ENCODE assay signal across 7 cellular contexts in the genomic region with DNA sequence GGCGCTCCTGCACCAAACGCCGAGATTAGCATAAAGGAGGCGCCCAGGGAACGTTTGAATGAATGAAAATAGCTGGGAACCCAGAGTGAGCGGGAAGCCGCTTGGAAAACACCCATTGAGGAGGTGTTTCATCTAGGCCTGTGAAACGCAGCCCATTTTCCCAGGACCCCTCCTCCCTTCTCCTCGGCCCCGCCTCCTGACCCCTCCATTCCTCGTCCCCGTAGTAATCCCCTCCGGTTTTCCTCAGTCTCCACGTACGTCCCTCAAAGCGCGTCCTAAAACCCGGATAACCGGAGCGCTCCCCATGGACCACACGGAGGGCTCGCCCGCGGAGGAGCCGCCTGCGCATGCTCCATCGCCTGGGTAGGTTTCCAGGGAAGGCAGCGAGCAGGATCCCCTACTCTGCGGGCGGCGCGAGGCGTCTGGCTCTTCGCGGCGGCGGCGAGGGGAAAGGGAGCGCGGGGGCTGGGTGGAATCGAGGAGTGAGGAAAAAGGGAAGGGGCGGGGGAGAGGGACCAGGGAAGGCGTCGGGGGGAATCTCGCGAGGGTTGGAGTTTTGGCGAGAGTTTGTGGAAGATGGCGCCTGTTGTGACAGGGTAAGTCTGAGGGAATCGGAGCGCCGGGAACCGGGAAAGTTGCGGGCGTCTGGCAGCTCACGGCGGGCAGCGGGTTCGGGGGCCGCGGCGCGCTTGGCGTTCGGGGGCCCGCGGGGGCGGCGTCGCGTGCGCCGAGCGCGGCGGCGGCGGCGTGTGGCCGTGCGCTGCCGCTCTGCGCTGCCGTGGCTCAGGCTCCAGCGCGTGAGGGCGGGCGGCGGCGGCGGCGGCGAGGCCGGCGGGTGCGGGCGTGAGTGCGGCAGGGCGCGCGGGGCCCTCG. TPM values are rescaled to one million over a fixed set of nuclear protein-coding genes. Genes with fewer than 3 reads are reported as not detected.
A peak's percentile ranks its signal among the peaks of the same experiment; 100 is the strongest.
DNase-seq lines count a peak whose midpoint lies in the region; ATAC-seq and TF ChIP-seq lines count a peak whose summit lies in the region.

RBPJ (plus strand) TSS at position 562 of the 873 bp plus-strand sequence; CDS start at position 577, 15 bp downstream.

- H3K9me3 ChIP-seq in mammary epithelial cell (replicated peaks; ENCODE audit: insufficient read depth, low read length), result peaks cover 3% of the 10 kb centered on the region
- peaks cover 8% of the 10 kb centered on the region; the same call in 1 of the 2 replicates for H3K9me3 ChIP-seq in iPS-20b (ENCODE audit: insufficient read depth, low read depth, low read length)

- intact Hi-C loops in mammary epithelial cell (cut with micrococcal nuclease), result loop anchor here (1.0 to 10.0 kb wide), 3 partner anchors 332 to 544 kb away; partner anchors contain the start of gene STIM2

- peak within 1 kb of the TSS; percentile 99 for H3K4me2 ChIP-seq in mammary epithelial cell (ENCODE audit: insufficient read depth, low read depth, low read length)

- H3K27me3 ChIP-seq in mammary epithelial cell (ENCODE audit: insufficient read depth, low read length) (no peaks in the 10 kb centered on the region), iPS-20b (ENCODE audit: insufficient read depth, low read length) (no peaks in the 10 kb centered on the region)

- BruUV-seq in mammary epithelial cell (replicated peaks; lab: Mats Ljungman, UMichigan), result no TSS peak

- peak within 1 kb of the TSS; percentile 97 for H2AFZ ChIP-seq in mammary epithelial cell (ENCODE audit: low read depth, low read length)

- peak within 1 kb of the TSS; percentile 79 for H3K27ac ChIP-seq in mammary epithelial cell (ENCODE audit: insufficient read depth, low read depth, low read length)
- peak within 1 kb of the TSS; percentile 99 for H3K27ac ChIP-seq in iPS-20b (ENCODE audit: low read length)
- peak within 1 kb of the TSS; percentile 73 to 98 (median 93) for H3K27ac ChIP-seq in skin epidermis

- CTCF ChIA-PET in mammary epithelial cell (lab: Charles Lee; ENCODE audit: low non-redundant PET), result no interaction called here

- DNase-seq in NCI-H226, result peak; percentile 92
- peak; percentile 96 for DNase-seq in mammary epithelial cell

- no peaks in the 10 kb centered on the region for H3K36me3 ChIP-seq in mammary epithelial cell (ENCODE audit: insufficient read depth, low read length)
- H3K36me3 ChIP-seq in iPS-20b (ENCODE audit: insufficient read depth, low read depth, low read length), result no peaks in the 10 kb centered on the region

- dilution Hi-C loops in mammary epithelial cell (cut with HindIII; ENCODE audit: low sequenced_read_pairs), result no loop called here

- no peak for TF ChIP-seq CTCF in WI38 (IDR thresholded peaks at IDR 0.05; ENCODE audit: low read depth, low read length)
- no peak for TF ChIP-seq CTCF in mammary epithelial cell (conservative IDR thresholded peaks at IDR 0.05 in 1 of 2, IDR thresholded peaks at IDR 0.05 in 1 of 2; ENCODE audit: extremely low read depth in 1 of 2, insufficient read depth in 1 of 2, low read depth in 1 of 2, low read length in 2 of 2)

- H3K4me1 ChIP-seq in mammary epithelial cell (ENCODE audit: insufficient read depth, low read length) (peaks cover 15% of the 10 kb centered on the region), iPS-20b (ENCODE audit: insufficient read depth, low read length) (peaks cover 20% of the 10 kb centered on the region; the same call in 1 of the 2 replicates)

- H4K20me1 ChIP-seq in mammary epithelial cell (ENCODE audit: insufficient read depth, low read length), result no peaks in the 10 kb centered on the region

- in situ Hi-C loops in mammary epithelial cell (cut with MboI; ENCODE audit: low sequenced_read_pairs in 2 of 2), result loop anchor here in 1 of 2 donors (5.0 to 10.0 kb wide), 3 partner anchors 74 to 326 kb away; no protein-coding TSS in a partner anchor

- WGBS in mammary epithelial cell (ENCODE audit: low coverage, missing lambda C conversion rate), result 3% methylated on average over 15 of the region's 101 CpGs

- peak within 1 kb of the TSS; percentile 97 for H3K4me3 ChIP-seq in WI38 (ENCODE audit: low read depth, low read length)
- H3K4me3 ChIP-seq in mammary epithelial cell (replicated peaks in 1 of 3; ENCODE audit: insufficient read depth in 1 of 3, low read depth in 2 of 3, low read length in 3 of 3), result peak within 1 kb of the TSS; percentile 68 to 90 (median 86)
- peak within 1 kb of the TSS; percentile 98 for H3K4me3 ChIP-seq in iPS-20b (ENCODE audit: low read length)
- H3K4me3 ChIP-seq in skin epidermis, result peak within 1 kb of the TSS; percentile 57 to 86 (median 73)

- H3K79me2 ChIP-seq in mammary epithelial cell (ENCODE audit: insufficient read depth, low read length), result peaks cover 46% of the 10 kb centered on the region

- ATAC-seq in GM18517 (IDR thresholded peaks at IDR 0.05; ENCODE audit: unreplicated experiment) (peak; percentile 3), HG03108 (IDR thresholded peaks at IDR 0.05; ENCODE audit: unreplicated experiment) (peak; percentile 15)

- H3K9ac ChIP-seq in mammary epithelial cell (ENCODE audit: insufficient read depth, low read length), result peak within 1 kb of the TSS; percentile 93
- H3K9ac ChIP-seq in iPS-20b (ENCODE audit: low read depth, low read length), result peak within 1 kb of the TSS; percentile 96

RNA-seq across cellular contexts. Expression of gene RBPJ, which starts in this region (rescaled TPM):
- total RNA-seq in mammary epithelial cell, result 10 to 100 TPM; 26.8 to 35.3 TPM
- polyA plus RNA-seq in mammary epithelial cell, result 29.5 TPM
- polyA minus RNA-seq in mammary epithelial cell, result 21.7 TPM

Comparison
In these comparisons a context has a peak if more than half of its experiments do, and no peak if none do; other contexts are left out.
1. Peak in every context shown above with its lines: DNase-seq, ATAC-seq, H3K4me3 ChIP-seq and H3K27ac ChIP-seq.